ENCODE assay signal across 1 cellular context in the genomic region with DNA sequence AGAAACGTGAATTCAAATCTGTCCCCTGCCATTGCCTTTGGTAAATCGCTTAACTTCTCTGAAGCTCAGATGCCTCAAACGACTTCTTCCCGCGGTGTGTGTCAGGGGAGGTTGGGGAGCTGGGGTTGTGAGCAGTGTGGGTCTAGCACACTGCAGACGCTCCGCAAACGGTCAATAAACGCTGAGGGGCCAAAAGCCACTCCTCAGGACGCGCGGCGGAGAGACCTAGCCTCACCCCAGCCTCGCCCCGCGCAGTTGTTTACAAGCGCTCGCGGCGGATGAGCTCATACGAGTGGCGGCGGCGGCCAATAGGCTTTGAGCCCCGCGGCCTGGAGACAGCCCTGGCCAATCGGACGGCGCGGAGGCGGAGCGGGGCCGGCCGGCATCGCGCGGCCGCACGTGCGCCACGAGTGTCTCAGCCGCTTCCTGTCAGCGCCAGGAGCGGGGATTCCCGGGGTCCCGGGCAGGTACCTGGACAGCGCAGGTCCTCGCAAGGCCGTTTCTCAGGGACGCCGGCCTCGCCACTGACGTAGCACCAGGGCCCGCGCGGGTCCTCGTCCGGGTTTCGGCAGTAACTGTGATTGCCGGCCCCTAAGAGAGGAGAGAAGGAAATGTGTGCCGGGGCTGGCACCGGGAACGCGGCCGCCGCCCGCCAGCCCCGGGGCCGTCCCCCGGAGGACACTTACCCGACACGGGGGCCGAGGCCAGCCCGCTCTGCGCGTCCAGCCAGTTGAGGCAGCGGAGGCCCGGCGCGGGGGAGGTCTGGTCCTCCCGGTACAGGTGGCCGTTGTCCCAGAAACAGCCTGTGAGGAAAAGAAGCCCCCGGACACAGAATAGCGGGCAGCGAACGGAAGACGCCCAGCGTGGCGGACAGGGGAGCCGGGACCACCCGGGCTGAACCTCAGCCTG.
TF ChIP-seq lines count a peak whose summit lies in the region.

No MANE protein-coding gene starts in this region.

TF ChIP-seq in HCT116, 20 proteins besides CTCF, POLR2A, EP300 and RAD21 (continued from another document):
- TF ChIP-seq, protein P1, sequence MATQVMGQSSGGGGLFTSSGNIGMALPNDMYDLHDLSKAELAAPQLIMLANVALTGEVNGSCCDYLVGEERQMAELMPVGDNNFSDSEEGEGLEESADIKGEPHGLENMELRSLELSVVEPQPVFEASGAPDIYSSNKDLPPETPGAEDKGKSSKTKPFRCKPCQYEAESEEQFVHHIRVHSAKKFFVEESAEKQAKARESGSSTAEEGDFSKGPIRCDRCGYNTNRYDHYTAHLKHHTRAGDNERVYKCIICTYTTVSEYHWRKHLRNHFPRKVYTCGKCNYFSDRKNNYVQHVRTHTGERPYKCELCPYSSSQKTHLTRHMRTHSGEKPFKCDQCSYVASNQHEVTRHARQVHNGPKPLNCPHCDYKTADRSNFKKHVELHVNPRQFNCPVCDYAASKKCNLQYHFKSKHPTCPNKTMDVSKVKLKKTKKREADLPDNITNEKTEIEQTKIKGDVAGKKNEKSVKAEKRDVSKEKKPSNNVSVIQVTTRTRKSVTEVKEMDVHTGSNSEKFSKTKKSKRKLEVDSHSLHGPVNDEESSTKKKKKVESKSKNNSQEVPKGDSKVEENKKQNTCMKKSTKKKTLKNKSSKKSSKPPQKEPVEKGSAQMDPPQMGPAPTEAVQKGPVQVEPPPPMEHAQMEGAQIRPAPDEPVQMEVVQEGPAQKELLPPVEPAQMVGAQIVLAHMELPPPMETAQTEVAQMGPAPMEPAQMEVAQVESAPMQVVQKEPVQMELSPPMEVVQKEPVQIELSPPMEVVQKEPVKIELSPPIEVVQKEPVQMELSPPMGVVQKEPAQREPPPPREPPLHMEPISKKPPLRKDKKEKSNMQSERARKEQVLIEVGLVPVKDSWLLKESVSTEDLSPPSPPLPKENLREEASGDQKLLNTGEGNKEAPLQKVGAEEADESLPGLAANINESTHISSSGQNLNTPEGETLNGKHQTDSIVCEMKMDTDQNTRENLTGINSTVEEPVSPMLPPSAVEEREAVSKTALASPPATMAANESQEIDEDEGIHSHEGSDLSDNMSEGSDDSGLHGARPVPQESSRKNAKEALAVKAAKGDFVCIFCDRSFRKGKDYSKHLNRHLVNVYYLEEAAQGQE (IDR thresholded peaks at IDR 0.05; ENCODE audit: low read depth), result no peak
- peak; percentile 35; the same call in 1 of the 2 replicates for TF ChIP-seq POLR2AphosphoS5 (IDR thresholded peaks at IDR 0.05; ENCODE audit: low read depth, low read length)
